ENCODE assay signal across 10 cellular contexts in genomic region chr20:54345301-54345724, GRCh38.
DNase-seq lines count a peak whose midpoint lies in the region; ATAC-seq, FAIRE-seq and TF ChIP-seq lines count a peak whose summit lies in the region.
"Had no signal": no experiment of that assay in that cellular context is flagged by ENCODE, and none has a peak within 500 bp of the region (broad histone marks: within the 10 kb centered on the region; RNA-seq: fewer than 3 reads in every experiment).

No MANE protein-coding gene starts in this region.

- H3K27ac Mint-ChIP-seq in astrocyte (ENCODE audit: unreplicated experiment) = peak overlapping the region; percentile 45
- H3K27ac Mint-ChIP-seq in activated CD8-positive, alpha-beta T cell treated with anti-CD3 and anti-CD28 coated beads for 36 hours = no peak overlapping the region

- H3K4me3 Mint-ChIP-seq in astrocyte (ENCODE audit: unreplicated experiment) = peak overlapping the region; percentile 35
- no peak overlapping the region for H3K4me3 Mint-ChIP-seq in activated CD8-positive, alpha-beta T cell treated with anti-CD3 and anti-CD28 coated beads for 36 hours

- H3K9me3 Mint-ChIP-seq in astrocyte (ENCODE audit: unreplicated experiment) = no peaks in the 10 kb centered on the region
- H3K9me3 Mint-ChIP-seq in activated CD8-positive, alpha-beta T cell treated with anti-CD3 and anti-CD28 coated beads for 36 hours = no peaks in the 10 kb centered on the region

- H3K9me3 ChIP-seq in astrocyte (ENCODE audit: insufficient read depth, low read depth, low read length) = no peaks in the 10 kb centered on the region
- H3K9me3 ChIP-seq: transverse colon had no signal

- no peak overlapping the region for H3K9ac ChIP-seq in astrocyte (ENCODE audit: low read length)

- no peaks in the 10 kb centered on the region for H3K27me3 Mint-ChIP-seq in astrocyte (ENCODE audit: low read depth, unreplicated experiment)
- peaks cover 13% of the 10 kb centered on the region for H3K27me3 Mint-ChIP-seq in activated CD8-positive, alpha-beta T cell treated with anti-CD3 and anti-CD28 coated beads for 36 hours

- H3K79me2 ChIP-seq in astrocyte (ENCODE audit: insufficient read depth, low read length) = no peaks in the 10 kb centered on the region

- H3K27ac ChIP-seq in astrocyte (ENCODE audit: low read depth, low read length) = peak overlapping the region; percentile 26
- H3K27ac ChIP-seq: coronary artery, transverse colon had no signal

- peak; percentile 88 for FAIRE-seq in astrocyte (lab: Jason Lieb, UNC)

- DNase-seq in astrocyte (ENCODE audit: low read depth) (peak; percentile 88), retinal pigment epithelial cell (ENCODE audit: low read depth) (peak; percentile 84), G401 (ENCODE audit: low spot score) (no peak), DMS 273 (lab: John Stamatoyannopoulos, UW; ENCODE audit: unreplicated experiment) (no peak), NCI-H2196 treated with DMSO at 0.1 percent for 48 hours (lab: John Stamatoyannopoulos, UW; ENCODE audit: unreplicated experiment) (no peak)
- DNase-seq in activated CD8-positive, alpha-beta T cell treated with anti-CD3 and anti-CD28 coated beads for 36 hours = no peak
- DNase-seq: transverse colon had no signal

- CTCF ChIA-PET in activated CD8-positive, alpha-beta T cell treated with anti-CD3 and anti-CD28 coated beads for 36 hours (lab: Charles Lee) = no interaction called here

- H2AFZ ChIP-seq in astrocyte (ENCODE audit: low read depth, low read length) = no peak overlapping the region

- peaks cover 31% of the 10 kb centered on the region for H3K4me1 Mint-ChIP-seq in astrocyte (ENCODE audit: low read depth, unreplicated experiment)
- peaks cover 4% of the 10 kb centered on the region for H3K4me1 Mint-ChIP-seq in activated CD8-positive, alpha-beta T cell treated with anti-CD3 and anti-CD28 coated beads for 36 hours (ENCODE audit: low read depth)

- H4K20me1 ChIP-seq in astrocyte (ENCODE audit: insufficient read depth, low read length) = no peaks in the 10 kb centered on the region

- in situ Hi-C loops in G401 (cut with HindIII; ENCODE audit: low sequenced_read_pairs) = no loop called here

- POLR2A ChIA-PET in activated CD8-positive, alpha-beta T cell treated with anti-CD3 and anti-CD28 coated beads for 36 hours (lab: Charles Lee) = no interaction called here

- H3K4me3 ChIP-seq in astrocyte (ENCODE audit: insufficient read depth, low read depth, low read length) (no peak overlapping the region), retinal pigment epithelial cell (ENCODE audit: low read length) (no peak overlapping the region)
- H3K4me3 ChIP-seq: coronary artery, transverse colon had no signal

- intact Hi-C loops in activated CD8-positive, alpha-beta T cell treated with anti-CD3 and anti-CD28 coated beads for 36 hours (cut with micrococcal nuclease) = no loop called here

- peak; percentile 50 for ATAC-seq in GM19035 (IDR thresholded peaks at IDR 0.05; ENCODE audit: unreplicated experiment)
- peak; percentile 90 for ATAC-seq in HG03354 (IDR thresholded peaks at IDR 0.05; ENCODE audit: poor library complexity, severe bottlenecking, unreplicated experiment)
- no peak for ATAC-seq in activated CD8-positive, alpha-beta T cell treated with anti-CD3 and anti-CD28 coated beads for 36 hours

- peaks cover 31% of the 10 kb centered on the region for H3K4me1 ChIP-seq in astrocyte (ENCODE audit: insufficient read depth, low read length)

- TF ChIP-seq CTCF in astrocyte (IDR thresholded peaks at IDR 0.05; ENCODE audit: insufficient read depth, low read depth, low read length) (no peak), retinal pigment epithelial cell (conservative IDR thresholded peaks at IDR 0.05; ENCODE audit: low read depth, low read length) (no peak)
- TF ChIP-seq CTCF in activated CD8-positive, alpha-beta T cell treated with anti-CD3 and anti-CD28 coated beads for 36 hours (IDR thresholded peaks at IDR 0.05) = no peak

- H3K36me3 ChIP-seq in astrocyte (ENCODE audit: insufficient read depth, low read length) = no peaks in the 10 kb centered on the region
- H3K36me3 ChIP-seq: transverse colon had no signal

- no peaks in the 10 kb centered on the region for H3K36me3 Mint-ChIP-seq in astrocyte (ENCODE audit: low read depth, unreplicated experiment)
- no peaks in the 10 kb centered on the region for H3K36me3 Mint-ChIP-seq in activated CD8-positive, alpha-beta T cell treated with anti-CD3 and anti-CD28 coated beads for 36 hours (ENCODE audit: low read depth)

- H3K27me3 ChIP-seq in astrocyte (ENCODE audit: insufficient read depth, low read length) = no peaks in the 10 kb centered on the region
- H3K27me3 ChIP-seq: transverse colon had no signal

- H3K4me2 ChIP-seq in astrocyte (ENCODE audit: low read length) = peak overlapping the region; percentile 81

Comparison
In these comparisons a context has a peak if more than half of its experiments do, and no peak if none do; other contexts are left out.
1. DNase-seq: peak in astrocyte (single experiment) and retinal pigment epithelial cell (single experiment); none in activated CD8-positive, alpha-beta T cell treated with anti-CD3 and anti-CD28 coated beads for 36 hours (single experiment), G401 (single experiment), DMS 273 (single experiment) and NCI-H2196 treated with DMSO at 0.1 percent for 48 hours (single experiment).